9 cellular contexts compared by ENCODE assay signal in genomic region chr12:6604254-6605029, GRCh38. TPM values are rescaled to one million over a fixed set of nuclear protein-coding genes. Genes with fewer than 3 reads are reported as not detected.
DNase-seq lines count a peak whose midpoint lies in the region; ATAC-seq, FAIRE-seq and TF ChIP-seq lines count a peak whose summit lies in the region.
"Had no signal": no experiment of that assay in that cellular context is flagged by ENCODE, and none has a peak within 500 bp of the region (broad histone marks: within the 10 kb centered on the region; RNA-seq: fewer than 3 reads in every experiment).

No MANE protein-coding gene starts in this region.

- no peak overlapping the region for H3K18ac ChIP-seq in mesendoderm (ENCODE audit: low read length)

- H2BK5ac ChIP-seq in mesendoderm (ENCODE audit: low read length) = no peak overlapping the region

- TF ChIP-seq CTCF in K562 (IDR thresholded peaks at IDR 0.05 in 2 of 3, conservative IDR thresholded peaks at IDR 0.05 in 1 of 3; ENCODE audit: insufficient read depth in 2 of 3, low read depth in 1 of 3, low read length in 3 of 3) (no peak), vagina (IDR thresholded peaks at IDR 0.05) (no peak)

- no peak for TF ChIP-seq EP300 in K562 (IDR thresholded peaks at IDR 0.05; ENCODE audit: low read length)

- H3K9ac ChIP-seq in K562 (ENCODE audit: insufficient read depth in 1 of 2, low read depth in 2 of 2, low read length in 2 of 2) = peak overlapping the region; percentile 70 to 80
- H3K9ac ChIP-seq in mesendoderm (ENCODE audit: low read length) = peak overlapping the region; percentile 71

- H4K8ac ChIP-seq in mesendoderm (ENCODE audit: low read depth, low read length) = no peak overlapping the region

- peak overlapping the region; percentile 78 for H3K4me2 ChIP-seq in K562 (ENCODE audit: insufficient read depth, low read length)
- peak overlapping the region; percentile 49 for H3K4me2 ChIP-seq in mesendoderm (ENCODE audit: low read length)

- H3K9me3 ChIP-seq in K562 (replicated peaks; ENCODE audit: control insufficient read depth, insufficient read depth, low read depth, low read length) (no peaks in the 10 kb centered on the region), vagina (no peaks in the 10 kb centered on the region)

- CTCF ChIA-PET in K562 (lab: Yijun Ruan, JAX; ENCODE audit: low intra/inter-chr PET ratio) = no interaction called here

- peaks cover 20% of the 10 kb centered on the region for H3K79me1 ChIP-seq in mesendoderm (ENCODE audit: low read length)

- H3K79me2 ChIP-seq in K562 (ENCODE audit: control insufficient read depth, insufficient read depth, low read length) (peaks cover 77% of the 10 kb centered on the region), mesendoderm (ENCODE audit: control insufficient read depth, insufficient read depth, low read length) (peaks cover 40% of the 10 kb centered on the region)

- H3K4me3 Mint-ChIP-seq in stimulated activated naive CD8-positive, alpha-beta T cell treated with anti-CD3 and anti-CD28 coated beads, Interleukin-15, Interleukin-2, amounts not matched to agents 100 ng/mL and 50 ng/mL, for 24 hours = peak overlapping the region; percentile 99

- no peak overlapping the region for H2AFZ ChIP-seq in K562 (ENCODE audit: low read depth, low read length)

- no TSS peak for BruUV-seq in K562 (replicated peaks; lab: Mats Ljungman, UMichigan)

- WGBS in K562 (ENCODE audit: insufficient coverage, low coverage, missing lambda C conversion rate) = 39% methylated on average over 6 of the region's 6 CpGs
- no CpG with 5 or more reads among the region's 6 CpGs for WGBS in mesendoderm (ENCODE audit: extremely low coverage, insufficient coverage, low lambda C conversion rate)

- ATAC-seq in stimulated activated naive CD8-positive, alpha-beta T cell treated with anti-CD3 and anti-CD28 coated beads, Interleukin-15, Interleukin-2, amounts not matched to agents 100 U/mL and 50 U/mL, for 24 hours = no peak
- no peak for ATAC-seq in K562
- ATAC-seq in HG03442 (IDR thresholded peaks at IDR 0.05; ENCODE audit: unreplicated experiment) = no peak
- ATAC-seq in HG02798 (IDR thresholded peaks at IDR 0.05; ENCODE audit: poor library complexity, unreplicated experiment) = no peak

- peak overlapping the region; percentile 57; the same call in 1 of the 3 replicates for H3K27ac ChIP-seq in K562 (ENCODE audit: extremely low read depth, low read depth, low read length)
- no peak overlapping the region for H3K27ac ChIP-seq in mesendoderm (ENCODE audit: low read depth, low read length)
- H3K27ac ChIP-seq in vagina = peak overlapping the region; percentile 99

- TF ChIP-seq RAD21 in K562 (CRISPR knock-in tag; conservative IDR thresholded peaks at IDR 0.05 in 1 of 2, IDR thresholded peaks at IDR 0.05 in 1 of 2) = no peak

- H3K4ac ChIP-seq in mesendoderm (ENCODE audit: low read depth, low read length) = no peak overlapping the region

- H3K9me1 ChIP-seq in K562 (ENCODE audit: control insufficient read depth, insufficient read depth, low read length) = no peaks in the 10 kb centered on the region

- H3K4me1 ChIP-seq in K562 (replicated peaks in 1 of 2; ENCODE audit: control insufficient read depth in 2 of 2, insufficient read depth in 2 of 2, low read length in 2 of 2) = peaks cover 23 to 34% of the 10 kb centered on the region in 2 experiments; a peak in 4 of 5 replicates
- peaks cover 12% of the 10 kb centered on the region for H3K4me1 ChIP-seq in mesendoderm (ENCODE audit: control insufficient read depth, low read depth, low read length)
- peaks cover 43% of the 10 kb centered on the region for H3K4me1 ChIP-seq in vagina

- H3K36me3 ChIP-seq in K562 (ENCODE audit: control insufficient read depth, insufficient read depth, low read length) = peaks cover 67% of the 10 kb centered on the region
- peaks cover 22% of the 10 kb centered on the region for H3K36me3 ChIP-seq in mesendoderm (ENCODE audit: control insufficient read depth, insufficient read depth, low read length)
- H3K36me3 ChIP-seq in vagina = peaks cover 10 to 29% of the 10 kb centered on the region in 2 donors

- TF ChIP-seq POLR2A in K562 (conservative IDR thresholded peaks at IDR 0.05) = no peak
- TF ChIP-seq POLR2A in vagina (IDR thresholded peaks at IDR 0.05) = no peak

- no peak overlapping the region for H4K5ac ChIP-seq in mesendoderm (ENCODE audit: low read length)

- H4K20me1 ChIP-seq in K562 (replicated peaks; ENCODE audit: control insufficient read depth, insufficient read depth, low read length) = peaks cover 30% of the 10 kb centered on the region

- H2AK5ac ChIP-seq in mesendoderm (ENCODE audit: low read length) = no peak overlapping the region

- peaks cover 49% of the 10 kb centered on the region for H3K4me1 Mint-ChIP-seq in stimulated activated naive CD8-positive, alpha-beta T cell treated with anti-CD3 and anti-CD28 coated beads, Interleukin-15, Interleukin-2, amounts not matched to agents 100 ng/mL and 50 ng/mL, for 24 hours (ENCODE audit: low read depth)

- no peaks in the 10 kb centered on the region for H3K27me3 Mint-ChIP-seq in stimulated activated naive CD8-positive, alpha-beta T cell treated with anti-CD3 and anti-CD28 coated beads, Interleukin-15, Interleukin-2, amounts not matched to agents 100 ng/mL and 50 ng/mL, for 24 hours

- FAIRE-seq in K562 (lab: Jason Lieb, UNC) = no peak

- H3K23ac ChIP-seq in mesendoderm (ENCODE audit: low read length) = no peak overlapping the region

- intact Hi-C loops in K562 (cut with micrococcal nuclease) = loop anchor here (1.0 kb wide), 1 partner anchor 9 kb away; no protein-coding TSS in a partner anchor
- intact Hi-C loops in vagina (cut with DNase I) = no loop called here

- no peaks in the 10 kb centered on the region for H3K27me3 ChIP-seq in K562 (ENCODE audit: control insufficient read depth in 2 of 2, insufficient read depth in 2 of 2, low read length in 2 of 2)
- no peaks in the 10 kb centered on the region for H3K27me3 ChIP-seq in mesendoderm (ENCODE audit: insufficient read depth, low read length, poor library complexity)
- H3K27me3 ChIP-seq in vagina = no peaks in the 10 kb centered on the region

- H2BK120ac ChIP-seq in mesendoderm (ENCODE audit: low read depth, low read length) = no peak overlapping the region

- no peaks in the 10 kb centered on the region for H3K9me3 Mint-ChIP-seq in stimulated activated naive CD8-positive, alpha-beta T cell treated with anti-CD3 and anti-CD28 coated beads, Interleukin-15, Interleukin-2, amounts not matched to agents 100 ng/mL and 50 ng/mL, for 24 hours

- H2BK15ac ChIP-seq in mesendoderm (replicated peaks; ENCODE audit: low read depth) = no peak overlapping the region

- in situ Hi-C loops in K562 (cut with MboI) = no loop called here

- H3K36me3 Mint-ChIP-seq in stimulated activated naive CD8-positive, alpha-beta T cell treated with anti-CD3 and anti-CD28 coated beads, Interleukin-15, Interleukin-2, amounts not matched to agents 100 ng/mL and 50 ng/mL, for 24 hours (ENCODE audit: low read depth) = peaks cover 66% of the 10 kb centered on the region

- H3K27ac Mint-ChIP-seq in stimulated activated naive CD8-positive, alpha-beta T cell treated with anti-CD3 and anti-CD28 coated beads, Interleukin-15, Interleukin-2, amounts not matched to agents 100 ng/mL and 50 ng/mL, for 24 hours = peak overlapping the region; percentile 97

- no peak for DNase-seq in stimulated activated naive CD8-positive, alpha-beta T cell treated with anti-CD3 and anti-CD28 coated beads, Interleukin-15, Interleukin-2, amounts not matched to agents 100 U/mL and 50 U/mL, for 24 hours
- DNase-seq in K562 (ENCODE audit: extremely low read depth in 1 of 4, low spot score in 3 of 4) = peak in 1 of 4 experiments; percentile 14
- DNase-seq in mesendoderm = no peak
- DNase-seq in vagina (ENCODE audit: extremely low spot score in 2 of 2) = no peak
- DNase-seq in DMS79 treated with DMSO at 0.1 percent for 48 hours (lab: John Stamatoyannopoulos, UW) = no peak
- DNase-seq: NCI-H146 had no signal

- H3K4me3 ChIP-seq in K562 (peak overlapping the region; percentile 87), mesendoderm (ENCODE audit: low read length) (no peak overlapping the region), vagina (peak overlapping the region; percentile 27 to 100)

- peak overlapping the region; percentile 2 for H3K56ac ChIP-seq in mesendoderm (ENCODE audit: low read length)

- POLR2A ChIA-PET in K562 (lab: Yijun Ruan, JAX) = interaction anchor here (0.7 to 1.4 kb wide), 6 partner anchors 8 to 44 kb away, joined by 3 to 4 read pairs (median 4); no protein-coding TSS in a partner anchor

RNA-seq across cellular contexts. Expression of gene CHD4, which starts 2.7 kb away (rescaled TPM):
- 526 and 534 TPM in 2 replicates for total RNA-seq in K562 (2011; cell fraction: chromatin; rRNA removed; ENCODE audit: low replicate concordance)
- total RNA-seq in K562 (2011; cell fraction: nucleolus; rRNA removed) = 244 and 272 TPM in 2 replicates
- total RNA-seq in K562 (2011; cell fraction: nucleoplasm; rRNA removed) = 296 and 379 TPM in 2 replicates
- total RNA-seq in K562 (2014; rRNA removed) (392 and 404 TPM in 2 replicates), K562 (2014; rRNA removed; fragmentation: Illumina TruSeq; extraction: Trizol) (231 and 265 TPM in 2 replicates), K562 (2015; rRNA removed; fragmentation: Illumina TruSeq; extraction: Trizol) (271 and 272 TPM in 2 replicates), K562 (2021) (353 and 384 TPM in 2 replicates), vagina (152 TPM)
- polyA plus RNA-seq in K562 (2011; rRNA removed) (119 and 126 TPM in 2 replicates), K562 (2014; fragmentation: Illumina TruSeq; extraction: Trizol) (346 and 375 TPM in 2 replicates), K562 (2014; fragmentation: Nextera tagmentation; extraction: Ambion mirVana) (10 to 100 TPM; 82.1 to 90.3 TPM), K562 (2014; rRNA removed) (211 and 214 TPM in 2 replicates)
- 151 and 165 TPM in 2 replicates for polyA plus RNA-seq in K562 (2011; cell fraction: cytosol; rRNA removed)
- polyA plus RNA-seq in K562 (2011; cell fraction: nucleus; rRNA removed) = 184 and 336 TPM in 2 replicates
- polyA plus RNA-seq in K562 (2012) = 162 and 218 TPM in 2 replicates
- 272 and 274 TPM in 2 replicates for polyA minus RNA-seq in K562 (2011; rRNA and poly(A)+ RNA removed)
- 222 and 251 TPM in 2 replicates for polyA minus RNA-seq in K562 (2011; cell fraction: cytosol; rRNA and poly(A)+ RNA removed)
- polyA minus RNA-seq in K562 (2011; cell fraction: nucleus; rRNA and poly(A)+ RNA removed) = 81.5 and 99.4 TPM in 2 replicates
- 145 TPM for polyA plus RNA-seq in mesendoderm (2013, experiment 1 of 2)
- polyA plus RNA-seq in mesendoderm (2013, experiment 2 of 2) = 139 TPM

RNA-seq across cellular contexts. Expression of gene LPAR5, which starts 31.3 kb away (rescaled TPM):
- 14.4 and 32.5 TPM in 2 replicates for total RNA-seq in K562 (2011; cell fraction: chromatin; rRNA removed; ENCODE audit: low replicate concordance)
- total RNA-seq in K562 (2011; cell fraction: nucleolus; rRNA removed) = 19.1 and 26.3 TPM in 2 replicates
- 20.8 and 27.5 TPM in 2 replicates for total RNA-seq in K562 (2011; cell fraction: nucleoplasm; rRNA removed)
- 3.6 and 4.9 TPM in 2 replicates for total RNA-seq in K562 (2014; rRNA removed)
- 3.0 and 3.5 TPM in 2 replicates for total RNA-seq in K562 (2014; rRNA removed; fragmentation: Illumina TruSeq; extraction: Trizol)
- 2.7 and 2.8 TPM in 2 replicates for total RNA-seq in K562 (2015; rRNA removed; fragmentation: Illumina TruSeq; extraction: Trizol)
- total RNA-seq in K562 (2021) = 9.2 and 11.7 TPM in 2 replicates
- 5.8 and 7.8 TPM in 2 replicates for polyA plus RNA-seq in K562 (2011; rRNA removed)
- polyA plus RNA-seq in K562 (2011; cell fraction: cytosol; rRNA removed) = 14.8 and 50.1 TPM in 2 replicates
- 5.8 and 13.2 TPM in 2 replicates for polyA plus RNA-seq in K562 (2011; cell fraction: nucleus; rRNA removed)
- polyA plus RNA-seq in K562 (2012) = 8.5 and 9.4 TPM in 2 replicates
- polyA plus RNA-seq in K562 (2014; fragmentation: Illumina TruSeq; extraction: Trizol) = 7.0 and 9.9 TPM in 2 replicates
- polyA plus RNA-seq in K562 (2014; fragmentation: Nextera tagmentation; extraction: Ambion mirVana) = 1 to 10 TPM; 1.3 to 2.3 TPM
- 5.6 and 5.9 TPM in 2 replicates for polyA plus RNA-seq in K562 (2014; rRNA removed)
- polyA minus RNA-seq in K562 (2011; rRNA and poly(A)+ RNA removed) = 4.6 and 7.8 TPM in 2 replicates
- polyA minus RNA-seq in K562 (2011; cell fraction: cytosol; rRNA and poly(A)+ RNA removed) = 11.7 and 16.4 TPM in 2 replicates
- 3.6 and 4.7 TPM in 2 replicates for polyA minus RNA-seq in K562 (2011; cell fraction: nucleus; rRNA and poly(A)+ RNA removed)
- polyA plus RNA-seq in mesendoderm (2013, experiment 1 of 2) = 0.37 TPM
- 0.28 TPM for polyA plus RNA-seq in mesendoderm (2013, experiment 2 of 2)
- total RNA-seq in vagina = 7.4 TPM

RNA-seq across cellular contexts. Expression of gene NOP2, which starts 36.4 kb away (rescaled TPM):
- 199 and 304 TPM in 2 replicates for total RNA-seq in K562 (2011; cell fraction: chromatin; rRNA removed; ENCODE audit: low replicate concordance)
- 156 and 172 TPM in 2 replicates for total RNA-seq in K562 (2011; cell fraction: nucleolus; rRNA removed)
- total RNA-seq in K562 (2011; cell fraction: nucleoplasm; rRNA removed) = 135 and 147 TPM in 2 replicates
- total RNA-seq in K562 (2014; rRNA removed) (55.4 and 70.8 TPM in 2 replicates), K562 (2014; rRNA removed; fragmentation: Illumina TruSeq; extraction: Trizol) (53.2 and 54.4 TPM in 2 replicates), K562 (2015; rRNA removed; fragmentation: Illumina TruSeq; extraction: Trizol) (60.6 and 61.9 TPM in 2 replicates), K562 (2021) (77.2 and 77.6 TPM in 2 replicates), vagina (43.0 TPM)
- polyA plus RNA-seq in K562 (2011; rRNA removed) (74.7 and 93.6 TPM in 2 replicates), K562 (2014; fragmentation: Illumina TruSeq; extraction: Trizol) (67.5 and 97.7 TPM in 2 replicates), K562 (2014; fragmentation: Nextera tagmentation; extraction: Ambion mirVana) (10 to 100 TPM; 19.0 to 37.2 TPM), K562 (2014; rRNA removed) (86.3 and 92.2 TPM in 2 replicates)
- polyA plus RNA-seq in K562 (2011; cell fraction: cytosol; rRNA removed) = 29.0 and 33.7 TPM in 2 replicates
- 248 and 319 TPM in 2 replicates for polyA plus RNA-seq in K562 (2011; cell fraction: nucleus; rRNA removed)
- 37.5 and 55.6 TPM in 2 replicates for polyA plus RNA-seq in K562 (2012)
- polyA minus RNA-seq in K562 (2011; rRNA and poly(A)+ RNA removed) = 32.7 and 42.8 TPM in 2 replicates
- 26.4 and 38.0 TPM in 2 replicates for polyA minus RNA-seq in K562 (2011; cell fraction: cytosol; rRNA and poly(A)+ RNA removed)
- polyA minus RNA-seq in K562 (2011; cell fraction: nucleus; rRNA and poly(A)+ RNA removed) = 40.7 and 56.9 TPM in 2 replicates
- polyA plus RNA-seq in mesendoderm (2013, experiment 1 of 2) = 68.0 TPM
- 67.6 TPM for polyA plus RNA-seq in mesendoderm (2013, experiment 2 of 2)

RNA-seq across cellular contexts. Expression of gene ACRBP, which starts 42.8 kb away (rescaled TPM):
- 10.1 and 27.0 TPM in 2 replicates for total RNA-seq in K562 (2011; cell fraction: chromatin; rRNA removed; ENCODE audit: low replicate concordance)
- total RNA-seq in K562 (2011; cell fraction: nucleolus; rRNA removed) = 11.7 and 20.7 TPM in 2 replicates
- 12.6 and 15.5 TPM in 2 replicates for total RNA-seq in K562 (2011; cell fraction: nucleoplasm; rRNA removed)
- total RNA-seq in K562 (2014; rRNA removed) (5.3 and 10.5 TPM in 2 replicates), K562 (2014; rRNA removed; fragmentation: Illumina TruSeq; extraction: Trizol) (5.5 and 7.9 TPM in 2 replicates), K562 (2015; rRNA removed; fragmentation: Illumina TruSeq; extraction: Trizol) (3.1 and 3.5 TPM in 2 replicates), K562 (2021) (16.8 and 18.0 TPM in 2 replicates), vagina (0.74 TPM)
- polyA plus RNA-seq in K562 (2011; rRNA removed) (13.2 and 28.6 TPM in 2 replicates), K562 (2014; fragmentation: Illumina TruSeq; extraction: Trizol) (7.2 and 8.4 TPM in 2 replicates), K562 (2014; fragmentation: Nextera tagmentation; extraction: Ambion mirVana) (10 to 100 TPM; 23.1 to 31.8 TPM), K562 (2014; rRNA removed) (4.4 and 6.7 TPM in 2 replicates)
- polyA plus RNA-seq in K562 (2011; cell fraction: cytosol; rRNA removed) = 12.3 and 15.6 TPM in 2 replicates
- polyA plus RNA-seq in K562 (2011; cell fraction: nucleus; rRNA removed) = 79.2 and 89.4 TPM in 2 replicates
- 13.4 and 22.7 TPM in 2 replicates for polyA plus RNA-seq in K562 (2012)
- polyA minus RNA-seq in K562 (2011; rRNA and poly(A)+ RNA removed) = 4.0 and 4.5 TPM in 2 replicates
- 5.4 and 7.3 TPM in 2 replicates for polyA minus RNA-seq in K562 (2011; cell fraction: cytosol; rRNA and poly(A)+ RNA removed)
- 4.4 and 11.2 TPM in 2 replicates for polyA minus RNA-seq in K562 (2011; cell fraction: nucleus; rRNA and poly(A)+ RNA removed)
- 0.38 TPM for polyA plus RNA-seq in mesendoderm (2013, experiment 1 of 2)
- polyA plus RNA-seq in mesendoderm (2013, experiment 2 of 2) = 0.55 TPM

RNA-seq across cellular contexts. Expression of gene IFFO1, which starts 48.6 kb away (rescaled TPM):
- total RNA-seq in K562 (2011; cell fraction: chromatin; rRNA removed; ENCODE audit: low replicate concordance) = 0.42 and 0.76 TPM in 2 replicates
- 0.66 and 0.83 TPM in 2 replicates for total RNA-seq in K562 (2011; cell fraction: nucleolus; rRNA removed)
- 0.23 and 0.37 TPM in 2 replicates for total RNA-seq in K562 (2011; cell fraction: nucleoplasm; rRNA removed)
- not detected in 2 replicates for total RNA-seq in K562 (2014; rRNA removed)
- not detected in 2 replicates for total RNA-seq in K562 (2014; rRNA removed; fragmentation: Illumina TruSeq; extraction: Trizol)
- 0.08 TPM in 1 of 2 replicates, not detected in the other for total RNA-seq in K562 (2015; rRNA removed; fragmentation: Illumina TruSeq; extraction: Trizol)
- total RNA-seq in K562 (2021) = 0.09 and 0.20 TPM in 2 replicates
- polyA plus RNA-seq in K562 (2011; rRNA removed) = 0.10 and 0.12 TPM in 2 replicates
- polyA plus RNA-seq in K562 (2011; cell fraction: cytosol; rRNA removed) = 0.09 and 0.15 TPM in 2 replicates
- 0.18 and 0.32 TPM in 2 replicates for polyA plus RNA-seq in K562 (2011; cell fraction: nucleus; rRNA removed)
- polyA plus RNA-seq in K562 (2012) = 0.04 and 0.10 TPM in 2 replicates
- not detected in 2 replicates for polyA plus RNA-seq in K562 (2014; fragmentation: Illumina TruSeq; extraction: Trizol)
- polyA plus RNA-seq in K562 (2014; fragmentation: Nextera tagmentation; extraction: Ambion mirVana) = not detected
- 0.03 TPM in 1 of 2 replicates, not detected in the other for polyA plus RNA-seq in K562 (2014; rRNA removed)
- 0.11 TPM in 1 of 2 replicates, not detected in the other for polyA minus RNA-seq in K562 (2011; rRNA and poly(A)+ RNA removed)
- not detected in 2 replicates for polyA minus RNA-seq in K562 (2011; cell fraction: cytosol; rRNA and poly(A)+ RNA removed)
- polyA minus RNA-seq in K562 (2011; cell fraction: nucleus; rRNA and poly(A)+ RNA removed) = 0.11 and 0.27 TPM in 2 replicates
- 4.3 TPM for polyA plus RNA-seq in mesendoderm (2013, experiment 1 of 2)
- polyA plus RNA-seq in mesendoderm (2013, experiment 2 of 2) = 4.1 TPM
- 21.1 TPM for total RNA-seq in vagina
